18 cellular contexts compared by ENCODE assay signal in genomic region chr20:3547906-3548305, GRCh38.
A peak's percentile ranks its signal among the peaks of the same experiment; 100 is the strongest.
DNase-seq lines count a peak whose midpoint lies in the region; ATAC-seq and TF ChIP-seq lines count a peak whose summit lies in the region.
"Had no signal": no experiment of that assay in that cellular context is flagged by ENCODE, and none has a peak within 500 bp of the region (broad histone marks: within the 10 kb centered on the region; RNA-seq: fewer than 3 reads in every experiment).

No MANE protein-coding gene starts in this region.

- no peaks in the 10 kb centered on the region for H3K27me3 Mint-ChIP-seq in Caco-2 (ENCODE audit: insufficient read depth, unreplicated experiment)
- H3K27me3 Mint-ChIP-seq in WTC11 (ENCODE audit: low read depth): no peaks in the 10 kb centered on the region
- H3K27me3 Mint-ChIP-seq in H9 (ENCODE audit: low read depth): no peaks in the 10 kb centered on the region
- H3K27me3 Mint-ChIP-seq: CD4-positive, alpha-beta memory T cell; IgD-negative memory B cell had no signal

- WGBS in right lobe of liver (ENCODE audit: insufficient coverage, low coverage, low lambda C conversion rate, missing lambda C conversion rate): 24% methylated on average over 1 of the region's 1 CpG
- no CpG with 5 or more reads among the region's 1 CpG for WGBS in H9 (ENCODE audit: extremely low coverage, insufficient read length, low lambda C conversion rate)

- no peak overlapping the region for H3K4ac ChIP-seq in H9 (ENCODE audit: low read depth, low read length)

- H3K4me1 ChIP-seq in Caco-2: peaks cover 8% of the 10 kb centered on the region
- peaks cover 0 to 73% (median 31%) of the 10 kb centered on the region in 4 donors for H3K4me1 ChIP-seq in right lobe of liver
- no peaks in the 10 kb centered on the region for H3K4me1 ChIP-seq in right atrium auricular region
- H3K4me1 ChIP-seq in H9 (ENCODE audit: insufficient read depth, low read length): no peaks in the 10 kb centered on the region
- H3K4me1 ChIP-seq: BE2C had no signal

- H2BK15ac ChIP-seq in H9 (ENCODE audit: low read depth, low read length): no peak overlapping the region

- no peak overlapping the region for H4K5ac ChIP-seq in H9 (ENCODE audit: insufficient read length, low read depth, low read length)

- no peak overlapping the region for H3K23ac ChIP-seq in H9 (ENCODE audit: insufficient read length, low read depth, low read length)

- no peak overlapping the region for H4K91ac ChIP-seq in H9 (ENCODE audit: insufficient read length, low read depth, low read length)

- H2AFZ ChIP-seq in H9 (ENCODE audit: low read length): no peak overlapping the region
- H2AFZ ChIP-seq: GM23338 had no signal

- H3K27ac ChIP-seq in right lobe of liver (peak overlapping the region; percentile 11 to 50 (median 47)), right atrium auricular region (no peak overlapping the region), H9 (ENCODE audit: insufficient read length, low read depth, low read length) (no peak overlapping the region)
- H3K27ac ChIP-seq: C4-2B, HL-60 had no signal

- H3K9me3 ChIP-seq in Caco-2 (no peaks in the 10 kb centered on the region), right lobe of liver (no peaks in the 10 kb centered on the region), right atrium auricular region (no peaks in the 10 kb centered on the region), H9 (ENCODE audit: control insufficient read depth, low read depth, low read length) (no peaks in the 10 kb centered on the region)
- H3K9me3 ChIP-seq: BE2C had no signal

- H3K4me1 Mint-ChIP-seq in Caco-2 (ENCODE audit: low read depth, unreplicated experiment) (no peaks in the 10 kb centered on the region), WTC11 (no peaks in the 10 kb centered on the region), H9 (no peaks in the 10 kb centered on the region)
- H3K4me1 Mint-ChIP-seq: CD4-positive, alpha-beta memory T cell; GM23338; IgD-negative memory B cell had no signal

- H3K23me2 ChIP-seq in H9 (ENCODE audit: insufficient read length, low read depth, low read length, poor library complexity, severe bottlenecking): no peaks in the 10 kb centered on the region

- no peaks in the 10 kb centered on the region for H3K79me1 ChIP-seq in H9 (ENCODE audit: insufficient read depth, low read depth, low read length, poor library complexity, severe bottlenecking)

- no peak overlapping the region for H3K56ac ChIP-seq in H9 (ENCODE audit: insufficient read length, low read depth, low read length)

- peaks cover 9% of the 10 kb centered on the region for H3K36me3 Mint-ChIP-seq in Caco-2 (ENCODE audit: insufficient read depth, unreplicated experiment)
- no peaks in the 10 kb centered on the region for H3K36me3 Mint-ChIP-seq in WTC11
- peaks cover 0 to 4% (median 0%) of the 10 kb centered on the region in 3 experiments; a peak in 1 of 7 replicates for H3K36me3 Mint-ChIP-seq in H9 (ENCODE audit: insufficient read depth in 1 of 3, low read depth in 3 of 3)

- H3K9ac ChIP-seq in H9 (ENCODE audit: extremely low read depth, insufficient read length, low read length): no peak overlapping the region

- no peaks in the 10 kb centered on the region for H3K9me3 Mint-ChIP-seq in Caco-2 (ENCODE audit: unreplicated experiment)
- H3K9me3 Mint-ChIP-seq in WTC11: no peaks in the 10 kb centered on the region
- no peaks in the 10 kb centered on the region for H3K9me3 Mint-ChIP-seq in H9
- H3K9me3 Mint-ChIP-seq: CD4-positive, alpha-beta memory T cell; GM23338; IgD-negative memory B cell had no signal

- no peak overlapping the region for H4K8ac ChIP-seq in H9 (replicated peaks; ENCODE audit: insufficient read length, low read depth, low read length)

- H3K27me3 ChIP-seq in Caco-2 (replicated peaks; ENCODE audit: control insufficient read depth, insufficient read depth, low read length) (no peaks in the 10 kb centered on the region), right lobe of liver (no peaks in the 10 kb centered on the region), right atrium auricular region (no peaks in the 10 kb centered on the region), H9 (ENCODE audit: insufficient read depth, low read length) (no peaks in the 10 kb centered on the region)
- H3K27me3 ChIP-seq: BE2C had no signal

- H2BK12ac ChIP-seq in H9 (ENCODE audit: insufficient read length, low read depth, low read length): no peak overlapping the region

- no peak overlapping the region for H3K18ac ChIP-seq in H9 (ENCODE audit: insufficient read length, low read depth, low read length)

- intact Hi-C loops in Caco-2 (cut with micrococcal nuclease; ENCODE audit: unreplicated experiment) (no loop called here), right lobe of liver (cut with DNase I) (no loop called here)

- H3K36me3 ChIP-seq in Caco-2 (ENCODE audit: control insufficient read depth, insufficient read depth, low read length) (no peaks in the 10 kb centered on the region), right lobe of liver (peaks cover 0 to 5% (median under 1%) of the 10 kb centered on the region in 4 donors), right atrium auricular region (peaks cover 24% of the 10 kb centered on the region)
- H3K36me3 ChIP-seq: BE2C had no signal

- H2BK120ac ChIP-seq in H9 (ENCODE audit: low read depth, low read length, poor library complexity, severe bottlenecking): no peak overlapping the region

- H3K4me3 ChIP-seq in Caco-2 (ENCODE audit: low read depth, low read length) (no peak overlapping the region), fibroblast of the aortic adventitia (ENCODE audit: low read depth, low read length) (no peak overlapping the region), right lobe of liver (no peak overlapping the region), right atrium auricular region (no peak overlapping the region)
- H3K4me3 ChIP-seq: GM23338 had no signal

- no TSS peak for BruUV-seq in Caco-2 (replicated peaks; lab: Mats Ljungman, UMichigan)

- H2BK5ac ChIP-seq in H9 (ENCODE audit: insufficient read length, low read length): no peak overlapping the region

- H3K27ac Mint-ChIP-seq in Caco-2 (ENCODE audit: unreplicated experiment) (peak overlapping the region; percentile 15), WTC11 (no peak overlapping the region), H9 (no peak overlapping the region)
- H3K27ac Mint-ChIP-seq: CD4-positive, alpha-beta memory T cell; GM23338; IgD-negative memory B cell had no signal

- H3T11ph ChIP-seq in H9 (ENCODE audit: low read length): no peak overlapping the region

- no peak for TF ChIP-seq POLR2A in right lobe of liver (IDR thresholded peaks at IDR 0.05)

- no peak overlapping the region for H3K4me2 ChIP-seq in H9 (ENCODE audit: insufficient read depth, insufficient read length, low read length)
- H3K4me2 ChIP-seq: GM23338 had no signal

- TF ChIP-seq CTCF in Caco-2 (IDR thresholded peaks at IDR 0.05; ENCODE audit: insufficient read depth in 1 of 2, low read depth in 1 of 2, low read length in 1 of 2, severe bottlenecking in 1 of 2, unreplicated experiment in 1 of 2): no peak
- no peak for TF ChIP-seq CTCF in WTC11 (IDR thresholded peaks at IDR 0.05)
- no peak for TF ChIP-seq CTCF in fibroblast of the aortic adventitia (IDR thresholded peaks at IDR 0.05; ENCODE audit: insufficient read depth, low read length)
- TF ChIP-seq CTCF in right lobe of liver (IDR thresholded peaks at IDR 0.05): no peak
- TF ChIP-seq CTCF in right atrium auricular region (IDR thresholded peaks at IDR 0.05): no peak
- no peak for TF ChIP-seq CTCF in H9 (conservative IDR thresholded peaks at IDR 0.05)

- no peak overlapping the region for H3K14ac ChIP-seq in H9 (ENCODE audit: insufficient read depth, low read length)

- H3K79me2 ChIP-seq in H9 (ENCODE audit: insufficient read depth, low read length): no peaks in the 10 kb centered on the region

- H2BK20ac ChIP-seq in H9 (ENCODE audit: low read depth, low read length, poor library complexity, severe bottlenecking): no peak overlapping the region

- no peak overlapping the region for H2AK5ac ChIP-seq in H9 (ENCODE audit: insufficient read length, low read length)

- DNase-seq in Caco-2 (no peak), WTC11 (ENCODE audit: low spot score) (no peak), fibroblast of the aortic adventitia (ENCODE audit: low read depth) (peak; percentile 20), right lobe of liver (no peak), right atrium auricular region (ENCODE audit: low spot score) (no peak), NCI-H1417 (lab: John Stamatoyannopoulos, UW) (no peak), NCI-H748 (lab: John Stamatoyannopoulos, UW; ENCODE audit: unreplicated experiment) (no peak), H9 (no peak)
- DNase-seq: BE2C; CD4-positive, alpha-beta memory T cell; DMS153; DMS79 treated with DMSO at 0.1 percent for 48 hours; EL; H7 had no signal

- POLR2A ChIA-PET in Caco-2 (lab: Charles Lee) (no interaction called here), WTC11 (lab: Charles Lee) (no interaction called here)

- ATAC-seq in WTC11 (no peak), right lobe of liver (peak; percentile 20 to 66 (median 31))
- ATAC-seq: GM23338 had no signal

- CTCF ChIA-PET in Caco-2 (lab: Charles Lee) (no interaction called here), WTC11 (lab: Charles Lee) (interaction anchor here (2.4 kb wide), 1 partner anchor 16 kb away, joined by 9 read pairs; no protein-coding TSS in a partner anchor)

- H4K20me1 ChIP-seq in H9 (ENCODE audit: control insufficient read depth, insufficient read depth, insufficient read length): no peaks in the 10 kb centered on the region

- no peak overlapping the region for H3K4me3 Mint-ChIP-seq in Caco-2 (ENCODE audit: unreplicated experiment)
- no peak overlapping the region for H3K4me3 Mint-ChIP-seq in WTC11
- H3K4me3 Mint-ChIP-seq in H9: no peak overlapping the region
- H3K4me3 Mint-ChIP-seq: CD4-positive, alpha-beta memory T cell; GM23338; IgD-negative memory B cell had no signal

TF ChIP-seq in WTC11, 78 proteins besides CTCF, POLR2A, EP300 and RAD21 (continues in another document):
- 0 out of 2 replicates have a peak, but pooled peaks have one; percentile 7 for TF ChIP-seq GABPB1 (CRISPR knock-in tag; IDR thresholded peaks at IDR 0.05)
- no peak for TF ChIP-seq HMGA2 (CRISPR knock-in tag; IDR thresholded peaks at IDR 0.05)
- TF ChIP-seq MYBL2 (CRISPR knock-in tag; IDR thresholded peaks at IDR 0.05): no peak
- no peak for TF ChIP-seq ESRRA (CRISPR knock-in tag; IDR thresholded peaks at IDR 0.05; ENCODE audit: borderline replicate concordance)
- TF ChIP-seq NR2C2 (CRISPR knock-in tag; IDR thresholded peaks at IDR 0.05): no peak
- no peak for TF ChIP-seq JUN (CRISPR knock-in tag; IDR thresholded peaks at IDR 0.05)
- no peak for TF ChIP-seq USF1 (CRISPR knock-in tag; IDR thresholded peaks at IDR 0.05)

Comparison
In these comparisons a context has a peak if more than half of its experiments do, and no peak if none do; other contexts are left out.
1. H3K27ac ChIP-seq: peak in right lobe of liver (3 of 3); none in right atrium auricular region (0 of 2) and H9 (single experiment).